9 cellular contexts compared by ENCODE assay signal in the genomic region with DNA sequence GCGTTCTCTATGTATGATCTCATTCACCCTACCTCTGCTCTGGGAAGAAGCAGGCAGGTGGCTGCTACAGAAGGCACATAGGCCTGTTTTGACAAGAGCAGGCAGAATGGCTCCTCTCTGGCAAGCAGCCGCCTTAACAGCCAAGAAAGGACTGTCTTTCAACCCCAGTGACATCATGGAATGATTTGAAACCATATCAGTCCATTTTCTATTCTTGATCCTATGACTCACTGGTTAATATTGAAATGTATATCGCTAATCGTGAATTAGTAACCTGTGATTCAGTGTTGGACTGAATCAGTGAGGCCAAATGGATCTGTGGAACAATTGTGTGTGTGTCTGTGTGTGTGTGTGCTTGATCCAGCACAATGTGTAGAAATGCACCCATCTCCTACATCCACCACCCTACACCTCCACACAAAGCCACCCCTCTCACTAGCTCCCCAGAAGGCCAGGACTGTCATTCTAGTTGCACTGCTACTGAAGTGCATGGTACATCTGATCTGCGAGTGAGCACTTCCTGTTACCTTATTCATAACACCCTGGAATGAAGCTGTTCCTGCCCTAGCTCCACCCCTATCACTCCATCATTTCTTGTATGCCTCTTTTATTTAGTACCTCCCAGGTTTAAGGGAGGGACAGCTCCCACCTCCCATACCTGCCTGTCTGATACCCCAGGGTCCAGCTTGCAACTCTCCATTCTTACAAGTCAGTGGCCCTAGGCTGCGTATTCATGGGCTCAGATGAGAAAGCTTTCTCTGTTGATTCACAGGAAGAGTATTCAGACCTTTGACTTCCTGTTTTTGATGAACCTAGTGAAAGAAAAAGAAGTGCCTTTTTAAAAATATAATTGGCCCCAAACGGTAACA.
DNase-seq lines count a peak whose midpoint lies in the region; ATAC-seq lines count a peak whose summit lies in the region.
"Had no signal": no experiment of that assay in that cellular context is flagged by ENCODE, and none has a peak within 500 bp of the region (broad histone marks: within the 10 kb centered on the region; RNA-seq: fewer than 3 reads in every experiment).

No MANE protein-coding gene starts in this region.

- no peaks in the 10 kb centered on the region for H3K36me3 ChIP-seq in trophoblast cell (ENCODE audit: control insufficient read depth in 1 of 2, insufficient read depth in 2 of 2, low read length in 2 of 2)

- no peaks in the 10 kb centered on the region for H3K4me1 ChIP-seq in trophoblast cell (ENCODE audit: control insufficient read depth in 1 of 2, insufficient read depth in 2 of 2, low read length in 2 of 2)

- DNase-seq in NCI-H1694 treated with DMSO at 0.1 percent for 48 hours (lab: John Stamatoyannopoulos, UW): peak; percentile 87
- peak; percentile 53 for DNase-seq in activated naive CD8-positive, alpha-beta T cell treated with anti-CD3 and anti-CD28 coated beads, Interleukin-2, amount 10 ng/mL, durations not matched to agents 7 days and 5 days
- DNase-seq in naive thymus-derived CD8-positive, alpha-beta T cell: peak in 8 of 10 donors; percentile 22 to 76 (median 58)
- DNase-seq in GM03348 (ENCODE audit: low spot score): no peak
- no peak for DNase-seq in trophoblast cell
- no peak for DNase-seq in iPS-NIHi7 (ENCODE audit: extremely low spot score)

- H3K14ac ChIP-seq in trophoblast cell (ENCODE audit: low read length): no peak overlapping the region

- ATAC-seq in GM18519 (IDR thresholded peaks at IDR 0.05; ENCODE audit: low FRiP score, unreplicated experiment) (peak; percentile 50), HG02588 (IDR thresholded peaks at IDR 0.05; ENCODE audit: unreplicated experiment) (peak; percentile 51)
- ATAC-seq in activated naive CD8-positive, alpha-beta T cell treated with anti-CD3 and anti-CD28 coated beads, Interleukin-2, amount 10 ng/mL, durations not matched to agents 7 days and 5 days (ENCODE audit: low read depth): peak; percentile 98
- peak; percentile 93 to 97 for ATAC-seq in naive thymus-derived CD8-positive, alpha-beta T cell

- H3K23ac ChIP-seq in trophoblast cell (ENCODE audit: low read length): no peak overlapping the region

- no peak overlapping the region for H3K9ac ChIP-seq in trophoblast cell (ENCODE audit: low read length)
- H3K9ac ChIP-seq: KMS-11 had no signal

- no peak overlapping the region for H3K4me2 ChIP-seq in trophoblast cell (ENCODE audit: low read length)
- H3K4me2 ChIP-seq: KMS-11 had no signal

- no peak overlapping the region for H2AK5ac ChIP-seq in trophoblast cell (ENCODE audit: low read length)

- no peak overlapping the region for H3K4me3 ChIP-seq in trophoblast cell (ENCODE audit: low read depth, low read length)

- H3K4me1 Mint-ChIP-seq in activated naive CD8-positive, alpha-beta T cell treated with anti-CD3 and anti-CD28 coated beads, Interleukin-2, amount 10 ng/mL, durations not matched to agents 7 days and 5 days: peaks cover 26% of the 10 kb centered on the region
- H3K4me1 Mint-ChIP-seq in naive thymus-derived CD8-positive, alpha-beta T cell: peaks cover 40 to 82% (median 78%) of the 10 kb centered on the region in 4 donors

- no peak overlapping the region for H3K18ac ChIP-seq in trophoblast cell (ENCODE audit: low read length)

- POLR2A ChIA-PET in activated naive CD8-positive, alpha-beta T cell treated with anti-CD3 and anti-CD28 coated beads, Interleukin-2, amount 10 ng/mL, durations not matched to agents 7 days and 5 days (lab: Charles Lee): interaction anchor here (0.5 to 1.9 kb wide), 6 partner anchors 11 to 1110 kb away, joined by 3 to 8 read pairs (median 4); no protein-coding TSS in a partner anchor
- POLR2A ChIA-PET in naive thymus-derived CD8-positive, alpha-beta T cell (lab: Charles Lee): interaction anchor here (0.5 to 2.5 kb wide), 18 partner anchors 8 to 461 kb away, joined by 3 to 26 read pairs (median 4); no protein-coding TSS in a partner anchor

- H3K27ac Mint-ChIP-seq in activated naive CD8-positive, alpha-beta T cell treated with anti-CD3 and anti-CD28 coated beads, Interleukin-2, amount 10 ng/mL, durations not matched to agents 7 days and 5 days: peak overlapping the region; percentile 98
- peak overlapping the region; percentile 96 to 100 (median 99) for H3K27ac Mint-ChIP-seq in naive thymus-derived CD8-positive, alpha-beta T cell

- no peaks in the 10 kb centered on the region for H3K27me3 ChIP-seq in trophoblast cell (ENCODE audit: insufficient read depth, low read length)

- no peak overlapping the region for H2BK12ac ChIP-seq in trophoblast cell (ENCODE audit: low read length)

- H3K4me3 Mint-ChIP-seq in activated naive CD8-positive, alpha-beta T cell treated with anti-CD3 and anti-CD28 coated beads, Interleukin-2, amount 10 ng/mL, durations not matched to agents 7 days and 5 days: peak overlapping the region; percentile 59
- H3K4me3 Mint-ChIP-seq in naive thymus-derived CD8-positive, alpha-beta T cell: peak overlapping the region; percentile 65 to 85 (median 81)

- peaks cover 17% of the 10 kb centered on the region for H3K36me3 Mint-ChIP-seq in activated naive CD8-positive, alpha-beta T cell treated with anti-CD3 and anti-CD28 coated beads, Interleukin-2, amount 10 ng/mL, durations not matched to agents 7 days and 5 days
- H3K36me3 Mint-ChIP-seq in naive thymus-derived CD8-positive, alpha-beta T cell: peaks cover 0 to 15% (median 7%) of the 10 kb centered on the region in 3 donors

- no peak overlapping the region for H2BK5ac ChIP-seq in trophoblast cell (ENCODE audit: low read depth, low read length, poor library complexity)

- no peak overlapping the region for H2AFZ ChIP-seq in trophoblast cell (ENCODE audit: insufficient read depth, low read length, poor library complexity)

- WGBS in trophoblast cell (ENCODE audit: extremely low coverage, insufficient coverage, insufficient read length): no CpG with 5 or more reads among the region's 7 CpGs

- no peak overlapping the region for H4K91ac ChIP-seq in trophoblast cell (ENCODE audit: low read depth, low read length)

- no peaks in the 10 kb centered on the region for H3K9me3 ChIP-seq in trophoblast cell (ENCODE audit: insufficient read depth, low read depth, low read length)

- H4K8ac ChIP-seq in trophoblast cell (ENCODE audit: low read depth, low read length): no peak overlapping the region

- no peaks in the 10 kb centered on the region for H3K79me2 ChIP-seq in trophoblast cell (ENCODE audit: control insufficient read depth, insufficient read depth, low read length, poor library complexity)

- no peak overlapping the region for H3K27ac ChIP-seq in trophoblast cell (ENCODE audit: low read depth, low read length)
- H3K27ac ChIP-seq: KMS-11 had no signal

- no peaks in the 10 kb centered on the region for H3K27me3 Mint-ChIP-seq in activated naive CD8-positive, alpha-beta T cell treated with anti-CD3 and anti-CD28 coated beads, Interleukin-2, amount 10 ng/mL, durations not matched to agents 7 days and 5 days
- no peaks in the 10 kb centered on the region for H3K27me3 Mint-ChIP-seq in naive thymus-derived CD8-positive, alpha-beta T cell

- no peak overlapping the region for H2BK120ac ChIP-seq in trophoblast cell (ENCODE audit: insufficient read depth, low read length, poor library complexity)

- H4K12ac ChIP-seq in trophoblast cell (ENCODE audit: low read depth, low read length): no peak overlapping the region

- peaks cover 10% of the 10 kb centered on the region for H3K9me3 Mint-ChIP-seq in activated naive CD8-positive, alpha-beta T cell treated with anti-CD3 and anti-CD28 coated beads, Interleukin-2, amount 10 ng/mL, durations not matched to agents 7 days and 5 days
- H3K9me3 Mint-ChIP-seq in naive thymus-derived CD8-positive, alpha-beta T cell: peaks cover 0 to 18% (median 9%) of the 10 kb centered on the region in 9 donors

- no peak overlapping the region for H3K4ac ChIP-seq in trophoblast cell (ENCODE audit: low read depth, low read length)

- H3K79me1 ChIP-seq in trophoblast cell (ENCODE audit: low read length): no peaks in the 10 kb centered on the region

Comparison
In these comparisons a context has a peak if more than half of its experiments do, and no peak if none do; other contexts are left out.
1. DNase-seq: peak in NCI-H1694 treated with DMSO at 0.1 percent for 48 hours (single experiment), activated naive CD8-positive, alpha-beta T cell treated with anti-CD3 and anti-CD28 coated beads, Interleukin-2, amount 10 ng/mL, durations not matched to agents 7 days and 5 days (single experiment) and naive thymus-derived CD8-positive, alpha-beta T cell (8 of 10); none in GM03348 (single experiment), trophoblast cell (0 of 2) and iPS-NIHi7 (single experiment).
2. Peak in every context shown above with its lines, with median percentiles within 50 percentile points of each other: ATAC-seq.